ENCODE assay signal across 21 cellular contexts in the genomic region with DNA sequence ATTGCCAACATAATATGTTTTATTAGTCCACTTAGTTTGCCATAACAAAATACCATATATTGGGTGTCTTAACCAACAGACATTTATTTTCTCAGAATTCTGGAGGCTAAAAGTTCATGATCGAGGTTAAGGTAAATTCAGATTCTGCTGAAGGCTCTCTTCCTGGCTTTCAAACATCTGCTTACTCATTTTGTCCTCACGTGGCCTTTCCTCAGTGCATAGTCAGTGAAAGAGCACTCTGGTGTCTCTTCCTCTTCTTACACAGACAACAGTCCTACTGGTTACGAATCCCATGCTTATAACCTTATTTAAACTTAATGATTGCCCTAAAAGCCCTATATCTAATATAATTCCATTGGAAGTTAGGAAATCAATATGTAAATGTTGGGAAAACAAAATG.
"Had no signal": no experiment of that assay in that cellular context is flagged by ENCODE, and none has a peak within 500 bp of the region (broad histone marks: within the 10 kb centered on the region; RNA-seq: fewer than 3 reads in every experiment).

No MANE protein-coding gene starts in this region.

- H3K27me3 Mint-ChIP-seq: activated naive CD8-positive, alpha-beta T cell treated with anti-CD3 and anti-CD28 coated beads, Interleukin-2, amount 10 ng/mL, durations not matched to agents 7 days and 5 days; naive thymus-derived CD4-positive, alpha-beta T cell; type B pancreatic cell had no signal

- H3K4me3 Mint-ChIP-seq: activated naive CD8-positive, alpha-beta T cell treated with anti-CD3 and anti-CD28 coated beads, Interleukin-2, amount 10 ng/mL, durations not matched to agents 7 days and 5 days; naive thymus-derived CD4-positive, alpha-beta T cell; neural progenitor cell; type B pancreatic cell had no signal

- H3K27ac Mint-ChIP-seq: activated naive CD8-positive, alpha-beta T cell treated with anti-CD3 and anti-CD28 coated beads, Interleukin-2, amount 10 ng/mL, durations not matched to agents 7 days and 5 days; naive thymus-derived CD4-positive, alpha-beta T cell; neural progenitor cell; type B pancreatic cell had no signal

- H3K9me3 ChIP-seq: gastroesophageal sphincter, thoracic aorta, vagina had no signal

- H3K9me3 Mint-ChIP-seq: type B pancreatic cell had no signal

- H3K4me3 ChIP-seq: coronary artery, gastroesophageal sphincter, left ventricle myocardium inferior, neural progenitor cell, thoracic aorta, vagina had no signal

- DNase-seq: activated CD4-positive, alpha-beta T cell treated with anti-CD3 and anti-CD28 coated beads for 4 hours; activated CD4-positive, alpha-beta T cell treated with anti-CD3 and anti-CD28 coated beads, Interleukin-2, amount 50 U/mL, for 48 hours; activated CD4-positive, CD25-positive, alpha-beta regulatory T cell; activated naive CD4-positive, alpha-beta T cell treated with Interleukin-2 at 50 U/mL for 16 hours; activated naive CD8-positive, alpha-beta T cell treated with anti-CD3 and anti-CD28 coated beads, Interleukin-2, amount 10 ng/mL, durations not matched to agents 7 days and 5 days; activated T-cell treated with anti-CD3 and anti-CD28 coated beads, Interleukin-2, amount 50 U/mL, for 48 hours; amygdala; cerebellar nuclear complex; head of caudate nucleus; hypothalamus; left ventricle myocardium inferior; naive thymus-derived CD4-positive, alpha-beta T cell; stimulated activated CD4-positive, alpha-beta T cell treated with anti-CD3 and anti-CD28 coated beads, Interleukin-15, amount 100 ng/mL, for 24 hours; stimulated activated naive CD4-positive, alpha-beta T cell treated with Interleukin-2 at 50 U/mL for 16 hours had no signal

- H3K4me1 Mint-ChIP-seq: activated naive CD8-positive, alpha-beta T cell treated with anti-CD3 and anti-CD28 coated beads, Interleukin-2, amount 10 ng/mL, durations not matched to agents 7 days and 5 days; naive thymus-derived CD4-positive, alpha-beta T cell had no signal

- H3K36me3 Mint-ChIP-seq: activated naive CD8-positive, alpha-beta T cell treated with anti-CD3 and anti-CD28 coated beads, Interleukin-2, amount 10 ng/mL, durations not matched to agents 7 days and 5 days; naive thymus-derived CD4-positive, alpha-beta T cell; neural progenitor cell; type B pancreatic cell had no signal

- ATAC-seq: gastroesophageal sphincter; naive thymus-derived CD4-positive, alpha-beta T cell; sciatic nerve had no signal
